Comparison of ENCODE assay signal across 24 cellular contexts in genomic region chr21:34083357-34083756, GRCh38. TPM values are rescaled to one million over a fixed set of nuclear protein-coding genes. Genes with fewer than 3 reads are reported as not detected.
DNase-seq lines count a peak whose midpoint lies in the region; ATAC-seq and TF ChIP-seq lines count a peak whose summit lies in the region.
"Had no signal": no experiment of that assay in that cellular context is flagged by ENCODE, and none has a peak within 500 bp of the region (broad histone marks: within the 10 kb centered on the region; RNA-seq: fewer than 3 reads in every experiment).

No MANE protein-coding gene starts in this region.

- intact Hi-C loops in activated CD8-positive, alpha-beta T cell treated with anti-CD3 and anti-CD28 coated beads for 36 hours (cut with micrococcal nuclease): no loop called here
- intact Hi-C loops in Panc1 (cut with micrococcal nuclease; ENCODE audit: unreplicated experiment) (no loop called here), posterior cingulate gyrus (cut with DNase I) (no loop called here)

- H3K27ac Mint-ChIP-seq in activated CD8-positive, alpha-beta T cell treated with anti-CD3 and anti-CD28 coated beads for 36 hours: peak overlapping the region; percentile 6
- H3K27ac Mint-ChIP-seq in activated CD8-positive, alpha-beta T cell treated with anti-CD3 and anti-CD28 coated beads, Interleukin-2, amount 10 ng/mL, durations not matched to agents 7 days and 5 days: no peak overlapping the region
- H3K27ac Mint-ChIP-seq in activated naive CD8-positive, alpha-beta T cell treated with anti-CD3 and anti-CD28 coated beads, Interleukin-2, amount 10 ng/mL, durations not matched to agents 7 days and 5 days: no peak overlapping the region
- H3K27ac Mint-ChIP-seq in stimulated activated effector memory CD8-positive, alpha-beta T cell treated with anti-CD3 and anti-CD28 coated beads, Interleukin-12 subunit alpha, Interleukin-12 subunit beta, amount 100 ng/mL, for 72 hours: no peak overlapping the region
- H3K27ac Mint-ChIP-seq in nephron progenitor cell: no peak overlapping the region

- H3K27me3 ChIP-seq in Panc1 (ENCODE audit: control insufficient read depth, insufficient read depth, low read length): no peaks in the 10 kb centered on the region
- H3K27me3 ChIP-seq: neutrophil, upper lobe of left lung had no signal

- TF ChIP-seq CTCF in activated CD8-positive, alpha-beta T cell treated with anti-CD3 and anti-CD28 coated beads for 36 hours (IDR thresholded peaks at IDR 0.05): no peak
- no peak for TF ChIP-seq CTCF in Panc1 (IDR thresholded peaks at IDR 0.05)
- no peak for TF ChIP-seq CTCF in nephron progenitor cell (IDR thresholded peaks at IDR 0.05)

- H3K9me3 ChIP-seq in Panc1 (ENCODE audit: control insufficient read depth, insufficient read depth, low read depth, low read length): no peaks in the 10 kb centered on the region
- H3K9me3 ChIP-seq: A549, lower lobe of right lung, neutrophil, prostate gland, upper lobe of left lung had no signal

- no peak overlapping the region for H3K4me3 Mint-ChIP-seq in activated CD8-positive, alpha-beta T cell treated with anti-CD3 and anti-CD28 coated beads for 36 hours
- no peak overlapping the region for H3K4me3 Mint-ChIP-seq in activated CD8-positive, alpha-beta T cell treated with anti-CD3 and anti-CD28 coated beads, Interleukin-2, amount 10 ng/mL, durations not matched to agents 7 days and 5 days
- H3K4me3 Mint-ChIP-seq in activated naive CD8-positive, alpha-beta T cell treated with anti-CD3 and anti-CD28 coated beads, Interleukin-2, amount 10 ng/mL, durations not matched to agents 7 days and 5 days: peak overlapping the region; percentile 8
- no peak overlapping the region for H3K4me3 Mint-ChIP-seq in stimulated activated effector memory CD8-positive, alpha-beta T cell treated with anti-CD3 and anti-CD28 coated beads, Interleukin-12 subunit alpha, Interleukin-12 subunit beta, amount 100 ng/mL, for 72 hours
- no peak overlapping the region for H3K4me3 Mint-ChIP-seq in nephron progenitor cell

- POLR2A ChIA-PET in activated CD8-positive, alpha-beta T cell treated with anti-CD3 and anti-CD28 coated beads for 36 hours (lab: Charles Lee): interaction anchor here (0.5 kb wide), 1 partner anchor 23 kb away, joined by 3 read pairs; no protein-coding TSS in a partner anchor
- POLR2A ChIA-PET in activated CD8-positive, alpha-beta T cell treated with anti-CD3 and anti-CD28 coated beads, Interleukin-2, amount 10 ng/mL, durations not matched to agents 7 days and 5 days (lab: Charles Lee): interaction anchor here (0.6 kb wide), 2 partner anchors 46 to 196 kb away, joined by 3 read pairs; no protein-coding TSS in a partner anchor
- POLR2A ChIA-PET in Panc1 (lab: Charles Lee): no interaction called here
- POLR2A ChIA-PET in activated naive CD8-positive, alpha-beta T cell treated with anti-CD3 and anti-CD28 coated beads, Interleukin-2, amount 10 ng/mL, durations not matched to agents 7 days and 5 days (lab: Charles Lee): interaction anchor here (0.9 kb wide), 1 partner anchor 10 kb away, joined by 3 read pairs; the partner anchor contains the start of genes MRPS6 and SLC5A3

- no TSS peak for BruUV-seq in Panc1 (replicated peaks; lab: Mats Ljungman, UMichigan)

- peak overlapping the region; percentile 7; the same call in 1 of the 2 replicates for H3K27ac ChIP-seq in Panc1 (ENCODE audit: low read length)
- H3K27ac ChIP-seq: A549, lower lobe of right lung, neutrophil, prostate gland, upper lobe of left lung had no signal

- H3K4me1 ChIP-seq in Panc1 (ENCODE audit: control insufficient read depth, insufficient read depth, low read length): peaks cover 58% of the 10 kb centered on the region

- H3K36me3 ChIP-seq in Panc1 (ENCODE audit: control insufficient read depth, insufficient read depth, low read length): peaks cover 9% of the 10 kb centered on the region
- H3K36me3 ChIP-seq: lower lobe of right lung, prostate gland, upper lobe of left lung had no signal

- peaks cover 66% of the 10 kb centered on the region for H3K4me1 Mint-ChIP-seq in activated CD8-positive, alpha-beta T cell treated with anti-CD3 and anti-CD28 coated beads for 36 hours (ENCODE audit: low read depth)
- H3K4me1 Mint-ChIP-seq in activated CD8-positive, alpha-beta T cell treated with anti-CD3 and anti-CD28 coated beads, Interleukin-2, amount 10 ng/mL, durations not matched to agents 7 days and 5 days (ENCODE audit: low read depth): peaks cover 65% of the 10 kb centered on the region
- peaks cover 56% of the 10 kb centered on the region for H3K4me1 Mint-ChIP-seq in activated naive CD8-positive, alpha-beta T cell treated with anti-CD3 and anti-CD28 coated beads, Interleukin-2, amount 10 ng/mL, durations not matched to agents 7 days and 5 days
- peaks cover 63% of the 10 kb centered on the region for H3K4me1 Mint-ChIP-seq in stimulated activated effector memory CD8-positive, alpha-beta T cell treated with anti-CD3 and anti-CD28 coated beads, Interleukin-12 subunit alpha, Interleukin-12 subunit beta, amount 100 ng/mL, for 72 hours
- H3K4me1 Mint-ChIP-seq in nephron progenitor cell: peaks cover 48% of the 10 kb centered on the region

- no peak for DNase-seq in activated CD8-positive, alpha-beta T cell treated with anti-CD3 and anti-CD28 coated beads for 36 hours
- DNase-seq in activated CD8-positive, alpha-beta T cell treated with anti-CD3 and anti-CD28 coated beads, Interleukin-2, amount 10 ng/mL, durations not matched to agents 7 days and 5 days: no peak
- DNase-seq in Panc1 (ENCODE audit: low read depth, low spot score) (no peak), nephron progenitor cell (no peak), hepatic stellate cell (ENCODE audit: low spot score) (no peak), posterior cingulate gyrus (no peak)
- DNase-seq in activated naive CD8-positive, alpha-beta T cell treated with anti-CD3 and anti-CD28 coated beads, Interleukin-2, amount 10 ng/mL, durations not matched to agents 7 days and 5 days: no peak
- no peak for DNase-seq in stimulated activated effector memory CD8-positive, alpha-beta T cell treated with anti-CD3 and anti-CD28 coated beads, Interleukin-12 subunit alpha, Interleukin-12 subunit beta, amount 100 ng/mL, for 72 hours (ENCODE audit: low spot score in 2 of 2)
- DNase-seq: activated CD4-positive, alpha-beta T cell treated with anti-CD3 and anti-CD28 coated beads for 48 hours; activated CD8-positive, alpha-beta memory T cell treated with anti-CD3 and anti-CD28 coated beads, Interleukin-2, amount 50 U/mL, for 48 hours; caudate nucleus; dermis blood vessel endothelial cell; DMS79; Kasumi-1; kidney; lower lobe of right lung; NCI-H1694; NCI-H2227 treated with DMSO at 0.1 percent for 48 hours; NCI-H69; stimulated activated CD8-positive, alpha-beta memory T cell treated with anti-CD3 and anti-CD28 coated beads, Interleukin-4, amount 100 ng/mL, for 48 hours; upper lobe of left lung had no signal

- CTCF ChIA-PET in activated CD8-positive, alpha-beta T cell treated with anti-CD3 and anti-CD28 coated beads for 36 hours (lab: Charles Lee): interaction anchor here (1.2 to 6.5 kb wide), 3 partner anchors 9 to 159 kb away, joined by 3 to 30 read pairs (median 7); no protein-coding TSS in a partner anchor
- CTCF ChIA-PET in activated CD8-positive, alpha-beta T cell treated with anti-CD3 and anti-CD28 coated beads, Interleukin-2, amount 10 ng/mL, durations not matched to agents 7 days and 5 days (lab: Charles Lee): interaction anchor here (1.1 to 3.6 kb wide), 3 partner anchors 9 to 159 kb away, joined by 3 to 21 read pairs (median 6); no protein-coding TSS in a partner anchor
- CTCF ChIA-PET in Panc1 (lab: Charles Lee): no interaction called here

- H3K9me3 Mint-ChIP-seq in activated CD8-positive, alpha-beta T cell treated with anti-CD3 and anti-CD28 coated beads for 36 hours: no peaks in the 10 kb centered on the region
- no peaks in the 10 kb centered on the region for H3K9me3 Mint-ChIP-seq in activated CD8-positive, alpha-beta T cell treated with anti-CD3 and anti-CD28 coated beads, Interleukin-2, amount 10 ng/mL, durations not matched to agents 7 days and 5 days (ENCODE audit: insufficient read depth)
- H3K9me3 Mint-ChIP-seq in activated naive CD8-positive, alpha-beta T cell treated with anti-CD3 and anti-CD28 coated beads, Interleukin-2, amount 10 ng/mL, durations not matched to agents 7 days and 5 days: no peaks in the 10 kb centered on the region
- H3K9me3 Mint-ChIP-seq in stimulated activated effector memory CD8-positive, alpha-beta T cell treated with anti-CD3 and anti-CD28 coated beads, Interleukin-12 subunit alpha, Interleukin-12 subunit beta, amount 100 ng/mL, for 72 hours: no peaks in the 10 kb centered on the region
- H3K9me3 Mint-ChIP-seq in nephron progenitor cell: no peaks in the 10 kb centered on the region

- H3K36me3 Mint-ChIP-seq in activated CD8-positive, alpha-beta T cell treated with anti-CD3 and anti-CD28 coated beads for 36 hours (ENCODE audit: low read depth): peaks cover 59% of the 10 kb centered on the region
- H3K36me3 Mint-ChIP-seq in activated CD8-positive, alpha-beta T cell treated with anti-CD3 and anti-CD28 coated beads, Interleukin-2, amount 10 ng/mL, durations not matched to agents 7 days and 5 days (ENCODE audit: low read depth): peaks cover 56% of the 10 kb centered on the region
- peaks cover 43% of the 10 kb centered on the region for H3K36me3 Mint-ChIP-seq in activated naive CD8-positive, alpha-beta T cell treated with anti-CD3 and anti-CD28 coated beads, Interleukin-2, amount 10 ng/mL, durations not matched to agents 7 days and 5 days
- peaks cover 27% of the 10 kb centered on the region for H3K36me3 Mint-ChIP-seq in stimulated activated effector memory CD8-positive, alpha-beta T cell treated with anti-CD3 and anti-CD28 coated beads, Interleukin-12 subunit alpha, Interleukin-12 subunit beta, amount 100 ng/mL, for 72 hours
- H3K36me3 Mint-ChIP-seq in nephron progenitor cell (ENCODE audit: low read depth): peaks cover 58% of the 10 kb centered on the region

- H3K27me3 Mint-ChIP-seq in activated CD8-positive, alpha-beta T cell treated with anti-CD3 and anti-CD28 coated beads for 36 hours: no peaks in the 10 kb centered on the region
- H3K27me3 Mint-ChIP-seq in activated CD8-positive, alpha-beta T cell treated with anti-CD3 and anti-CD28 coated beads, Interleukin-2, amount 10 ng/mL, durations not matched to agents 7 days and 5 days (ENCODE audit: low read depth): no peaks in the 10 kb centered on the region
- H3K27me3 Mint-ChIP-seq in activated naive CD8-positive, alpha-beta T cell treated with anti-CD3 and anti-CD28 coated beads, Interleukin-2, amount 10 ng/mL, durations not matched to agents 7 days and 5 days: no peaks in the 10 kb centered on the region
- H3K27me3 Mint-ChIP-seq in nephron progenitor cell (ENCODE audit: low read depth, poor library complexity): no peaks in the 10 kb centered on the region

- no peak for ATAC-seq in activated CD8-positive, alpha-beta T cell treated with anti-CD3 and anti-CD28 coated beads for 36 hours
- no peak for ATAC-seq in activated CD8-positive, alpha-beta T cell treated with anti-CD3 and anti-CD28 coated beads, Interleukin-2, amount 10 ng/mL, durations not matched to agents 7 days and 5 days
- no peak for ATAC-seq in Panc1
- ATAC-seq in activated naive CD8-positive, alpha-beta T cell treated with anti-CD3 and anti-CD28 coated beads, Interleukin-2, amount 10 ng/mL, durations not matched to agents 7 days and 5 days (ENCODE audit: low read depth): no peak
- peak; percentile 29 for ATAC-seq in stimulated activated effector memory CD8-positive, alpha-beta T cell treated with anti-CD3 and anti-CD28 coated beads, Interleukin-12 subunit alpha, Interleukin-12 subunit beta, amount 100 ng/mL, for 72 hours
- ATAC-seq: A549, lower lobe of right lung had no signal

- no peak overlapping the region for H3K4me3 ChIP-seq in Panc1 (ENCODE audit: low read depth in 2 of 2, low read length in 2 of 2)
- H3K4me3 ChIP-seq: A549, lower lobe of right lung, prostate gland, upper lobe of left lung had no signal

- in situ Hi-C loops in Panc1 (cut with HindIII; ENCODE audit: low pct_unique_long_range_greater_than_20kb, low sequenced_read_pairs): no loop called here

RNA-seq across cellular contexts. Expression of gene MRPS6, which starts 10.0 kb away (rescaled TPM):
- total RNA-seq in activated CD8-positive, alpha-beta T cell treated with anti-CD3 and anti-CD28 coated beads for 36 hours: 10 to 100 TPM; 93.9 to 95.2 TPM
- total RNA-seq in activated CD8-positive, alpha-beta T cell treated with anti-CD3 and anti-CD28 coated beads, Interleukin-2, amount 10 ng/mL, durations not matched to agents 7 days and 5 days: 10 to 100 TPM; 80.2 to 84.3 TPM
- total RNA-seq in Panc1 (2021; ENCODE audit: unreplicated experiment): 109 TPM
- 70.0 TPM for polyA plus RNA-seq in Panc1 (2012; ENCODE audit: insufficient read length)
- total RNA-seq in activated naive CD8-positive, alpha-beta T cell treated with anti-CD3 and anti-CD28 coated beads, Interleukin-2, amount 10 ng/mL, durations not matched to agents 7 days and 5 days: 10 to 100 TPM; 75.7 to 77.2 TPM

RNA-seq across cellular contexts. Expression of gene SLC5A3, which starts 10.0 kb away (rescaled TPM):
- 10 to 100 TPM; 21.1 to 21.9 TPM for total RNA-seq in activated CD8-positive, alpha-beta T cell treated with anti-CD3 and anti-CD28 coated beads for 36 hours
- 10 to 100 TPM; 22.4 to 24.2 TPM for total RNA-seq in activated CD8-positive, alpha-beta T cell treated with anti-CD3 and anti-CD28 coated beads, Interleukin-2, amount 10 ng/mL, durations not matched to agents 7 days and 5 days
- total RNA-seq in Panc1 (2021; ENCODE audit: unreplicated experiment): 29.4 TPM
- polyA plus RNA-seq in Panc1 (2012; ENCODE audit: insufficient read length): 6.6 TPM
- total RNA-seq in activated naive CD8-positive, alpha-beta T cell treated with anti-CD3 and anti-CD28 coated beads, Interleukin-2, amount 10 ng/mL, durations not matched to agents 7 days and 5 days: 10 to 100 TPM; 22.3 to 23.7 TPM
